16 cellular contexts compared by ENCODE assay signal in genomic region chr14:32050839-32051238, GRCh38.
"Had no signal": no experiment of that assay in that cellular context is flagged by ENCODE, and none has a peak within 500 bp of the region (broad histone marks: within the 10 kb centered on the region; RNA-seq: fewer than 3 reads in every experiment).

No MANE protein-coding gene starts in this region.

- H3K27me3 Mint-ChIP-seq: activated naive CD4-positive, alpha-beta T cell treated with anti-CD3 and anti-CD28 coated beads, Interleukin-2, amount 10 ng/mL, durations not matched to agents 7 days and 5 days; memory B cell had no signal

- H3K27ac Mint-ChIP-seq: activated naive CD4-positive, alpha-beta T cell treated with anti-CD3 and anti-CD28 coated beads, Interleukin-2, amount 10 ng/mL, durations not matched to agents 7 days and 5 days; activated T-helper 2 cell treated with anti-CD3 and anti-CD28 coated beads, Interferon-gamma antibody, Interleukin-2, Interleukin-4, amounts not matched to agents 10 μg/mL and 5 μg/mL and 100 μg/mL, durations not matched to agents 14 hours and 24 hours and 36 hours; endodermal cell; memory B cell; naive thymus-derived CD8-positive, alpha-beta T cell; stimulated activated effector memory CD8-positive, alpha-beta T cell treated with anti-CD3 and anti-CD28 coated beads, Interleukin-12 subunit alpha, Interleukin-12 subunit beta, amount 100 ng/mL, for 72 hours had no signal

- H3K4me3 Mint-ChIP-seq: activated naive CD4-positive, alpha-beta T cell treated with anti-CD3 and anti-CD28 coated beads, Interleukin-2, amount 10 ng/mL, durations not matched to agents 7 days and 5 days; endodermal cell; memory B cell; naive thymus-derived CD8-positive, alpha-beta T cell; stimulated activated effector memory CD8-positive, alpha-beta T cell treated with anti-CD3 and anti-CD28 coated beads, Interleukin-12 subunit alpha, Interleukin-12 subunit beta, amount 100 ng/mL, for 72 hours had no signal

- H3K9me3 Mint-ChIP-seq: activated naive CD4-positive, alpha-beta T cell treated with anti-CD3 and anti-CD28 coated beads, Interleukin-2, amount 10 ng/mL, durations not matched to agents 7 days and 5 days; activated T-helper 2 cell treated with anti-CD3 and anti-CD28 coated beads, Interferon-gamma antibody, Interleukin-2, Interleukin-4, amounts not matched to agents 10 μg/mL and 5 μg/mL and 100 μg/mL, durations not matched to agents 14 hours and 24 hours and 36 hours; endodermal cell; memory B cell; stimulated activated effector memory CD8-positive, alpha-beta T cell treated with anti-CD3 and anti-CD28 coated beads, Interleukin-12 subunit alpha, Interleukin-12 subunit beta, amount 100 ng/mL, for 72 hours had no signal

- ATAC-seq: gastroesophageal sphincter; left lobe of liver; mucosa of descending colon; naive thymus-derived CD8-positive, alpha-beta T cell; stimulated activated effector memory CD8-positive, alpha-beta T cell treated with anti-CD3 and anti-CD28 coated beads, Interleukin-12 subunit alpha, Interleukin-12 subunit beta, amount 100 ng/mL, for 72 hours; upper lobe of right lung had no signal

- H3K4me1 Mint-ChIP-seq: activated naive CD4-positive, alpha-beta T cell treated with anti-CD3 and anti-CD28 coated beads, Interleukin-2, amount 10 ng/mL, durations not matched to agents 7 days and 5 days; stimulated activated effector memory CD8-positive, alpha-beta T cell treated with anti-CD3 and anti-CD28 coated beads, Interleukin-12 subunit alpha, Interleukin-12 subunit beta, amount 100 ng/mL, for 72 hours had no signal

- DNase-seq: activated CD4-positive, alpha-beta T cell treated with anti-CD3 and anti-CD28 coated beads for 1 hour; activated CD4-positive, alpha-beta T cell treated with anti-CD3 and anti-CD28 coated beads, Interleukin-2, amount 50 U/mL, for 4 hours; activated naive CD4-positive, alpha-beta T cell treated with anti-CD3 and anti-CD28 coated beads, Interleukin-2, amount 10 ng/mL, durations not matched to agents 7 days and 5 days; dorsolateral prefrontal cortex; endodermal cell; erythroblast; mucosa of descending colon; naive thymus-derived CD8-positive, alpha-beta T cell; stimulated activated CD4-positive, alpha-beta T cell treated with anti-CD3 and anti-CD28 coated beads, Interleukin-12 subunit alpha, Interleukin-12 subunit beta, amount 100 ng/mL, for 4 hours; stimulated activated CD4-positive, alpha-beta T cell treated with anti-CD3 and anti-CD28 coated beads, Interleukin-2, amount 100 ng/mL, for 24 hours; upper lobe of right lung had no signal

- H3K36me3 Mint-ChIP-seq: activated naive CD4-positive, alpha-beta T cell treated with anti-CD3 and anti-CD28 coated beads, Interleukin-2, amount 10 ng/mL, durations not matched to agents 7 days and 5 days; memory B cell; naive thymus-derived CD8-positive, alpha-beta T cell; stimulated activated effector memory CD8-positive, alpha-beta T cell treated with anti-CD3 and anti-CD28 coated beads, Interleukin-12 subunit alpha, Interleukin-12 subunit beta, amount 100 ng/mL, for 72 hours had no signal
